Comparison of ENCODE assay signal across 19 cellular contexts in the genomic region with DNA sequence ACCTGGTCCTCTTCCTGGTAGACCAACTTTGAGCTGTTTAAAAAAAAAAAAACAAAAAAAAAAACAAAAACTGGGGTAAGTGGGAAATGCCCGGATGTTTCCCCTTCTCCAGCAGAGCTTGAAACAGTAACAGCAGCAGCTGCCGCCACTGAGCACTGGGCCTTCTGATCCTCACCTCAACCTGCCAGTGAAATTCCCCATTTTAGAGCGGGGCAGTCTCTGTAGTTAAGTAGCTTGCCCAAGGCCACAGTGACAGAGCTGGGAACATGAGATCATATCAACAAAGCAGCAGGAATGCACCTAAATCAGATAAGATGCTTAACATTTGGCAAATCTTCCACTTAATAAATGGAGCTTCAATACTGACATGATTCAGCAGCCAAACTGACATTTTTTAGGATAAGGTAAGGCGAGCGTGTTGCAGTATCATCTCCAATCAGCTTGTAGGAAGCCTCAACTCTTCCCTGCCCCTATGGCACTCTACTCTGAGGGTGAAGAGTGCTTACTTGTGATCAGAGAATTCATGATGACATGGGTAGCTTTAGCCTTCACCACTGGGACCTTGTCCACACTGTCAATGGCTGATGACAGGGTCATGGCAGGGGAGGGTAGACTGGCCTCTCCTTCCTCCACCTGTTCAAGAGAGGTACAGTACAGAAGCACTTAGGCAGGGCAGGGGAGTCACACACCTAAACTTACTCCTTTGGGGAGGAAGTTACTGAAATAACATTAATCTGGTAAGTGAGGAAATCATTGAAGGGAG. TPM values are rescaled to one million over a fixed set of nuclear protein-coding genes. Genes with fewer than 3 reads are reported as not detected.
DNase-seq lines count a peak whose midpoint lies in the region; ATAC-seq, FAIRE-seq and TF ChIP-seq lines count a peak whose summit lies in the region.
"Had no signal": no experiment of that assay in that cellular context is flagged by ENCODE, and none has a peak within 500 bp of the region (broad histone marks: within the 10 kb centered on the region; RNA-seq: fewer than 3 reads in every experiment).

No MANE protein-coding gene starts in this region.

- peak overlapping the region; percentile 71 for H3K27ac Mint-ChIP-seq in activated T-cell treated with anti-CD3 and anti-CD28 coated beads, Interleukin-2, amount 50 U/mL, for 24 hours
- peak overlapping the region; percentile 43 for H3K27ac Mint-ChIP-seq in progenitor cell of endocrine pancreas

- H3K4me3 ChIP-seq in GM12878 = no peak overlapping the region
- H3K4me3 ChIP-seq: SK-N-MC, vagina had no signal

- peaks cover 21% of the 10 kb centered on the region for H3K4me1 Mint-ChIP-seq in activated T-cell treated with anti-CD3 and anti-CD28 coated beads, Interleukin-2, amount 50 U/mL, for 24 hours (ENCODE audit: low read depth)
- H3K4me1 Mint-ChIP-seq in progenitor cell of endocrine pancreas (ENCODE audit: low read depth) = no peaks in the 10 kb centered on the region

- no peak overlapping the region for H3K4me3 Mint-ChIP-seq in activated T-cell treated with anti-CD3 and anti-CD28 coated beads, Interleukin-2, amount 50 U/mL, for 24 hours
- H3K4me3 Mint-ChIP-seq in progenitor cell of endocrine pancreas (ENCODE audit: low read depth) = no peak overlapping the region
- H3K4me3 Mint-ChIP-seq: stimulated activated naive CD8-positive, alpha-beta T cell treated with anti-CD3 and anti-CD28 coated beads, Interleukin-15, amount 100 ng/mL, for 72 hours had no signal

- SMC1A ChIA-PET in GM12878 (lab: Charles Lee; ENCODE audit: uncharacterized antibody, unreplicated experiment) = interaction anchor here (0.6 to 4.3 kb wide), 6 partner anchors 9 to 72 kb away, joined by 3 to 36 read pairs (median 3); a partner anchor contains a TSS

- no peak for TF ChIP-seq RAD21 in GM12878 (IDR thresholded peaks at IDR 0.05; ENCODE audit: insufficient read depth, low read depth, low read length)

- H3K27me3 ChIP-seq in GM12878 (replicated peaks in 1 of 2; ENCODE audit: control insufficient read depth in 2 of 2, insufficient read depth in 2 of 2, low read length in 1 of 2) = no peaks in the 10 kb centered on the region
- H3K27me3 ChIP-seq: vagina had no signal

- no peak for DNase-seq in activated T-cell treated with anti-CD3 and anti-CD28 coated beads, Interleukin-2, amount 50 U/mL, for 24 hours
- DNase-seq in activated T-cell treated with anti-CD3 and anti-CD28 coated beads, Interleukin-2, amount 50 U/mL, for 1 hour = no peak
- DNase-seq in HTR-8/SVneo (ENCODE audit: insufficient read length, low spot score) (no peak), GM12878 (ENCODE audit: low read depth, low spot score) (peak; percentile 45), progenitor cell of endocrine pancreas (ENCODE audit: low spot score, unreplicated experiment) (no peak), cerebellar nuclear complex (lab: John Stamatoyannopoulos, UW) (no peak)
- DNase-seq: ACHN; amniotic stem cell; MM.1S; NCI-H2081; NCI-H524 treated with DMSO at 0.1 percent for 48 hours; OCI-M1; stimulated activated naive CD8-positive, alpha-beta T cell treated with anti-CD3 and anti-CD28 coated beads, Interleukin-15, amount 100 ng/mL, for 72 hours had no signal

- H3K27ac ChIP-seq in GM12878 (ENCODE audit: control insufficient read depth, insufficient read depth) = peak overlapping the region; percentile 57
- H3K27ac ChIP-seq: SK-N-MC, vagina had no signal

- ATAC-seq in GM12878 = peak; percentile 94
- no peak for ATAC-seq in HG03460 (IDR thresholded peaks at IDR 0.05; ENCODE audit: unreplicated experiment)
- ATAC-seq in HG03571 (IDR thresholded peaks at IDR 0.05; ENCODE audit: unreplicated experiment) = no peak
- ATAC-seq: stimulated activated naive CD8-positive, alpha-beta T cell treated with anti-CD3 and anti-CD28 coated beads, Interleukin-15, amount 100 ng/mL, for 72 hours had no signal

- H3K4me1 ChIP-seq in GM12878 (ENCODE audit: control insufficient read depth, insufficient read depth, low read length) = peaks cover 4% of the 10 kb centered on the region

- no peak for TF ChIP-seq POLR2A in GM12878 (IDR thresholded peaks at IDR 0.05; ENCODE audit: low read depth, low read length)

- H3K4me2 ChIP-seq in GM12878 (ENCODE audit: control insufficient read depth, insufficient read depth) = peak overlapping the region; percentile 38

- POLR2A ChIA-PET in GM12878 (lab: Charles Lee) = interaction anchor here (0.5 to 4.0 kb wide), 7 partner anchors 9 to 191 kb away, joined by 3 to 41 read pairs (median 4); a partner anchor contains a TSS

- FAIRE-seq in HTR-8/SVneo (lab: Jason Lieb, UNC) = peak; percentile 9
- peak; percentile 49 for FAIRE-seq in GM12878 (lab: Jason Lieb, UNC)
- FAIRE-seq: G401.6 had no signal

- intact Hi-C loops in GM12878 (cut with micrococcal nuclease; ENCODE audit: unreplicated experiment) = no loop called here

- in situ Hi-C loops in GM12878 (cut with MboI) = no loop called here

- no peak for TF ChIP-seq EP300 in GM12878 (IDR thresholded peaks at IDR 0.05; ENCODE audit: borderline replicate concordance in 1 of 2, control insufficient read depth in 1 of 2, low read depth in 2 of 2, low read length in 2 of 2)

- H2AFZ ChIP-seq in GM12878 (ENCODE audit: control insufficient read depth, low read depth, low read length) = no peak overlapping the region

- no TSS peak for BruUV-seq in GM12878 (replicated peaks; lab: Mats Ljungman, UMichigan)

- peaks cover 12% of the 10 kb centered on the region for H3K79me2 ChIP-seq in GM12878 (ENCODE audit: control insufficient read depth, insufficient read depth, low read length)

- 46% methylated on average over 5 of the region's 5 CpGs for WGBS in GM12878 (ENCODE audit: insufficient coverage, insufficient replicate concordance, low lambda C conversion rate, missing lambda C conversion rate)

- peaks cover 4% of the 10 kb centered on the region; the same call in 1 of the 2 replicates for H4K20me1 ChIP-seq in GM12878 (ENCODE audit: control insufficient read depth, insufficient read depth)

- no peaks in the 10 kb centered on the region for H3K9me3 ChIP-seq in GM12878 (replicated peaks; ENCODE audit: control insufficient read depth, insufficient read depth, low read length)
- H3K9me3 ChIP-seq: vagina had no signal

- peaks cover 97% of the 10 kb centered on the region for H3K36me3 Mint-ChIP-seq in activated T-cell treated with anti-CD3 and anti-CD28 coated beads, Interleukin-2, amount 50 U/mL, for 24 hours (ENCODE audit: low read depth)
- H3K36me3 Mint-ChIP-seq in progenitor cell of endocrine pancreas (ENCODE audit: insufficient read depth) = peaks cover 31% of the 10 kb centered on the region

- no peaks in the 10 kb centered on the region for H3K27me3 Mint-ChIP-seq in activated T-cell treated with anti-CD3 and anti-CD28 coated beads, Interleukin-2, amount 50 U/mL, for 24 hours
- no peaks in the 10 kb centered on the region for H3K27me3 Mint-ChIP-seq in progenitor cell of endocrine pancreas
- H3K27me3 Mint-ChIP-seq: stimulated activated naive CD8-positive, alpha-beta T cell treated with anti-CD3 and anti-CD28 coated beads, Interleukin-15, amount 100 ng/mL, for 72 hours had no signal

- no peak for TF ChIP-seq CTCF in GM12878 (IDR thresholded peaks at IDR 0.05 in 2 of 3, conservative IDR thresholded peaks at IDR 0.05 in 1 of 3; ENCODE audit: control insufficient read depth in 2 of 3, extremely low read depth in 1 of 3, insufficient read depth in 1 of 3, low read depth in 3 of 3, low read length in 3 of 3)
- TF ChIP-seq CTCF in progenitor cell of endocrine pancreas (IDR thresholded peaks at IDR 0.05; ENCODE audit: unreplicated experiment) = no peak

- no peaks in the 10 kb centered on the region for H3K9me3 Mint-ChIP-seq in activated T-cell treated with anti-CD3 and anti-CD28 coated beads, Interleukin-2, amount 50 U/mL, for 24 hours
- H3K9me3 Mint-ChIP-seq in progenitor cell of endocrine pancreas (ENCODE audit: low read depth) = no peaks in the 10 kb centered on the region
- H3K9me3 Mint-ChIP-seq: stimulated activated naive CD8-positive, alpha-beta T cell treated with anti-CD3 and anti-CD28 coated beads, Interleukin-15, amount 100 ng/mL, for 72 hours had no signal

- CTCF ChIA-PET in GM12878 (lab: Yijun Ruan, JAX) = interaction anchor here (0.6 to 1.6 kb wide), 6 partner anchors 9 to 865 kb away, joined by 3 to 11 read pairs (median 3); a partner anchor contains a TSS

- no peak overlapping the region; the same call in 1 of the 2 replicates for H3K9ac ChIP-seq in GM12878 (ENCODE audit: control insufficient read depth, insufficient read depth, low read length)

- RAD21 ChIA-PET in GM12878 (lab: Charles Lee; ENCODE audit: unreplicated experiment) = interaction anchor here (1.1 to 3.9 kb wide), 2 partner anchors 9 to 33 kb away, joined by 3 to 29 read pairs; a partner anchor contains a TSS

- H3K36me3 ChIP-seq in GM12878 (ENCODE audit: control insufficient read depth in 2 of 2, insufficient read depth in 2 of 2, low read length in 1 of 2) = peaks cover 19 to 20% of the 10 kb centered on the region in 2 experiments

RNA-seq across cellular contexts. Expression of a gene that starts 9.3 kb away (rescaled TPM):
- 74.8 and 88.5 TPM in 2 replicates for total RNA-seq in GM12878 (2013; cell fraction: nucleolus; rRNA removed)
- total RNA-seq in GM12878 (2014; rRNA removed) (38.6 and 41.0 TPM in 2 replicates), GM12878 (2014; rRNA removed; fragmentation: Illumina TruSeq; extraction: Trizol) (26.3 and 27.9 TPM in 2 replicates), GM12878 (2021) (35.6 and 35.7 TPM in 2 replicates), progenitor cell of endocrine pancreas (109 and 111 TPM in 2 replicates)
- 23.0 TPM for polyA plus RNA-seq in GM12878 (2011; ENCODE audit: low read depth)
- polyA plus RNA-seq in GM12878 (2011; rRNA removed) (42.1 and 58.2 TPM in 2 replicates), GM12878 (2014; fragmentation: Illumina TruSeq; extraction: Trizol) (45.5 and 47.1 TPM in 2 replicates), GM12878 (2014; fragmentation: Nextera tagmentation; extraction: Ambion mirVana) (10 to 100 TPM; 14.9 to 16.3 TPM), GM12878 (2014; rRNA removed) (36.3 and 37.8 TPM in 2 replicates), GM12878 (2016; fragmentation: Nextera tagmentation; extraction: Ambion mirVana) (10 to 100 TPM; 19.4 to 20.5 TPM)
- polyA plus RNA-seq in GM12878 (2011; cell fraction: cytosol; rRNA removed) = 64.5 and 65.9 TPM in 2 replicates
- polyA plus RNA-seq in GM12878 (2011; cell fraction: nucleus; rRNA removed) = 43.9 and 48.9 TPM in 2 replicates
- polyA plus RNA-seq in GM12878 (2012) = 35.0 and 36.3 TPM in 2 replicates
- polyA minus RNA-seq in GM12878 (2011; rRNA and poly(A)+ RNA removed) = 56.7 and 67.2 TPM in 2 replicates
- polyA minus RNA-seq in GM12878 (2011; cell fraction: cytosol; rRNA and poly(A)+ RNA removed) = 16.2 and 20.9 TPM in 2 replicates
- 43.3 and 58.6 TPM in 2 replicates for polyA minus RNA-seq in GM12878 (2011; cell fraction: nucleus; rRNA and poly(A)+ RNA removed)

RNA-seq across cellular contexts. Expression of a gene that starts 13.0 kb away (rescaled TPM):
- 32.8 and 65.0 TPM in 2 replicates for total RNA-seq in GM12878 (2013; cell fraction: nucleolus; rRNA removed)
- total RNA-seq in GM12878 (2014; rRNA removed) (3.4 and 3.6 TPM in 2 replicates), GM12878 (2014; rRNA removed; fragmentation: Illumina TruSeq; extraction: Trizol) (1.7 and 1.8 TPM in 2 replicates), GM12878 (2021) (6.4 and 7.2 TPM in 2 replicates), progenitor cell of endocrine pancreas (24.5 and 29.5 TPM in 2 replicates)
- 7.5 TPM for polyA plus RNA-seq in GM12878 (2011; ENCODE audit: low read depth)
- polyA plus RNA-seq in GM12878 (2011; rRNA removed) (3.2 and 4.0 TPM in 2 replicates), GM12878 (2014; fragmentation: Illumina TruSeq; extraction: Trizol) (3.0 and 3.8 TPM in 2 replicates), GM12878 (2014; fragmentation: Nextera tagmentation; extraction: Ambion mirVana) (under 1 TPM; 0.44 to 0.69 TPM), GM12878 (2014; rRNA removed) (4.6 and 5.4 TPM in 2 replicates), GM12878 (2016; fragmentation: Nextera tagmentation; extraction: Ambion mirVana) (1 to 10 TPM; 1.0 to 1.3 TPM)
- 2.3 and 3.0 TPM in 2 replicates for polyA plus RNA-seq in GM12878 (2011; cell fraction: cytosol; rRNA removed)
- polyA plus RNA-seq in GM12878 (2011; cell fraction: nucleus; rRNA removed) = 6.8 and 7.8 TPM in 2 replicates
- polyA plus RNA-seq in GM12878 (2012) = 3.7 and 6.9 TPM in 2 replicates
- 3.6 and 4.6 TPM in 2 replicates for polyA minus RNA-seq in GM12878 (2011; rRNA and poly(A)+ RNA removed)
- polyA minus RNA-seq in GM12878 (2011; cell fraction: cytosol; rRNA and poly(A)+ RNA removed) = 1.1 and 2.1 TPM in 2 replicates
- 2.9 and 3.2 TPM in 2 replicates for polyA minus RNA-seq in GM12878 (2011; cell fraction: nucleus; rRNA and poly(A)+ RNA removed)
- total RNA-seq: HT-29 had no signal

RNA-seq across cellular contexts. Expression of a gene that starts 36.1 kb away (rescaled TPM):
- 65.7 and 66.1 TPM in 2 replicates for total RNA-seq in GM12878 (2013; cell fraction: nucleolus; rRNA removed)
- 50.3 and 52.3 TPM in 2 replicates for total RNA-seq in GM12878 (2014; rRNA removed)
- 84.2 and 98.1 TPM in 2 replicates for total RNA-seq in GM12878 (2014; rRNA removed; fragmentation: Illumina TruSeq; extraction: Trizol)
- 89.2 and 90.8 TPM in 2 replicates for total RNA-seq in GM12878 (2021)
- polyA plus RNA-seq in GM12878 (2011; ENCODE audit: low read depth) = 50.5 TPM
- 68.8 and 93.8 TPM in 2 replicates for polyA plus RNA-seq in GM12878 (2011; rRNA removed)
- polyA plus RNA-seq in GM12878 (2011; cell fraction: cytosol; rRNA removed) = 87.9 and 103 TPM in 2 replicates
- 86.0 and 103 TPM in 2 replicates for polyA plus RNA-seq in GM12878 (2011; cell fraction: nucleus; rRNA removed)
- polyA plus RNA-seq in GM12878 (2012) = 49.5 and 61.0 TPM in 2 replicates
- 61.5 and 105 TPM in 2 replicates for polyA plus RNA-seq in GM12878 (2014; fragmentation: Illumina TruSeq; extraction: Trizol)
- polyA plus RNA-seq in GM12878 (2014; fragmentation: Nextera tagmentation; extraction: Ambion mirVana) = 100 to 1,000 TPM; 177 to 196 TPM
- polyA plus RNA-seq in GM12878 (2014; rRNA removed) = 122 and 128 TPM in 2 replicates
- 100 to 1,000 TPM; 231 to 276 TPM for polyA plus RNA-seq in GM12878 (2016; fragmentation: Nextera tagmentation; extraction: Ambion mirVana)
- polyA minus RNA-seq in GM12878 (2011; rRNA and poly(A)+ RNA removed) = 33.9 and 41.8 TPM in 2 replicates
- 20.8 and 23.2 TPM in 2 replicates for polyA minus RNA-seq in GM12878 (2011; cell fraction: cytosol; rRNA and poly(A)+ RNA removed)
- polyA minus RNA-seq in GM12878 (2011; cell fraction: nucleus; rRNA and poly(A)+ RNA removed) = 48.2 and 102 TPM in 2 replicates
- 21.9 and 26.4 TPM in 2 replicates for total RNA-seq in progenitor cell of endocrine pancreas

RNA-seq across cellular contexts. Expression of a gene that starts 36.3 kb away (rescaled TPM):
- 16.4 and 16.5 TPM in 2 replicates for total RNA-seq in GM12878 (2013; cell fraction: nucleolus; rRNA removed)
- total RNA-seq in GM12878 (2014; rRNA removed) (314 and 348 TPM in 2 replicates), GM12878 (2014; rRNA removed; fragmentation: Illumina TruSeq; extraction: Trizol) (153 and 159 TPM in 2 replicates), GM12878 (2021) (160 and 170 TPM in 2 replicates), progenitor cell of endocrine pancreas (88.0 and 96.8 TPM in 2 replicates)
- 108 TPM for polyA plus RNA-seq in GM12878 (2011; ENCODE audit: low read depth)
- polyA plus RNA-seq in GM12878 (2011; rRNA removed) (113 and 155 TPM in 2 replicates), GM12878 (2014; fragmentation: Illumina TruSeq; extraction: Trizol) (61.4 and 152 TPM in 2 replicates), GM12878 (2014; fragmentation: Nextera tagmentation; extraction: Ambion mirVana) (100 to 1,000 TPM; 196 to 327 TPM), GM12878 (2014; rRNA removed) (343 and 345 TPM in 2 replicates), GM12878 (2016; fragmentation: Nextera tagmentation; extraction: Ambion mirVana) (100 to 1,000 TPM; 191 to 218 TPM)
- polyA plus RNA-seq in GM12878 (2011; cell fraction: cytosol; rRNA removed) = 357 and 366 TPM in 2 replicates
- polyA plus RNA-seq in GM12878 (2011; cell fraction: nucleus; rRNA removed) = 108 and 121 TPM in 2 replicates
- 230 and 260 TPM in 2 replicates for polyA plus RNA-seq in GM12878 (2012)
- polyA minus RNA-seq in GM12878 (2011; rRNA and poly(A)+ RNA removed) = 56.8 and 166 TPM in 2 replicates
- 76.2 and 82.9 TPM in 2 replicates for polyA minus RNA-seq in GM12878 (2011; cell fraction: cytosol; rRNA and poly(A)+ RNA removed)
- polyA minus RNA-seq in GM12878 (2011; cell fraction: nucleus; rRNA and poly(A)+ RNA removed) = 26.5 and 33.9 TPM in 2 replicates
